ENCODE assay signal across 12 cellular contexts in the genomic region with DNA sequence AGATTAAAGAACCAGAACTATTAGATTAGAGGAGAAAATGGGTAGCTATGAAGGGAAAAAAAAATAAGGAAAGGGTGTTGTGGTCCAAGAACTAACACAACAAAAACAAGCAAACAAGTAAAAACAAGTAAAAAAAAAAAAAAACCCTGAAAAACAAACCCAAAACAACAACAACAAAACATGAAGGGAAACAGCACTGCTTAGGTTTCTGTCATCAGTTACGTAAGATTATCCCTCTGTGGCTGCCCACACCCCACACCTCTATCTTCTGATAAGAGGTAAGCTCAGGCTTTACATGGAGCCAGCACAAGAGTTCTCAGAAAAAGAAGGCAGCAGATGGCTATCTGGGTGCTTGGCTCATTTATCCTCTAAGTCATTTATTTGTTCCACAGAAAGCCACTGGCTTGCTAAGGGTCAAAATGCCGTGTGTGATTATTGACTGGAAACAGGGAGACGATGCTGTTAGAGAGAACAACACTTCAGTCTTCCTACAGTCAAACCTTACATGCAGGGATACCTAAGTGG. TPM values are rescaled to one million over a fixed set of nuclear protein-coding genes. Genes with fewer than 3 reads are reported as not detected.
DNase-seq lines count a peak whose midpoint lies in the region; ATAC-seq lines count a peak whose summit lies in the region.
"Had no signal": no experiment of that assay in that cellular context is flagged by ENCODE, and none has a peak within 500 bp of the region (broad histone marks: within the 10 kb centered on the region; RNA-seq: fewer than 3 reads in every experiment).

No MANE protein-coding gene starts in this region.

- intact Hi-C loops in posterior vena cava (cut with DNase I), result no loop called here

- H3K4me1 Mint-ChIP-seq in T-helper 17 cell, result peaks cover 38% of the 10 kb centered on the region

- DNase-seq in stimulated activated CD4-positive, alpha-beta T cell treated with anti-CD3 and anti-CD28 coated beads, Interleukin-15, amount 100 ng/mL, for 24 hours, result peak; percentile 6
- DNase-seq in stimulated activated CD4-positive, alpha-beta T cell treated with anti-CD3 and anti-CD28 coated beads, Interleukin-4, amount 100 ng/mL, for 1 hour, result no peak
- peak in 2 of 3 donors; percentile 30 to 33 for DNase-seq in T-helper 17 cell
- DNase-seq in cerebellum (ENCODE audit: low spot score), result peak; percentile 73
- DNase-seq in Ammon's horn (ENCODE audit: low spot score), result no peak
- no peak for DNase-seq in posterior vena cava (ENCODE audit: low spot score)
- DNase-seq in NCI-H1436 (lab: John Stamatoyannopoulos, UW), result no peak
- DNase-seq: foreskin keratinocyte, MV-4-11 had no signal

- H3K9me3 ChIP-seq in T-helper 17 cell (ENCODE audit: control insufficient read depth, low read length, poor library complexity, severe bottlenecking), result no peaks in the 10 kb centered on the region

- peak; percentile 98 for ATAC-seq in T-helper 17 cell
- ATAC-seq in GM18868 (IDR thresholded peaks at IDR 0.05; ENCODE audit: unreplicated experiment), result no peak
- ATAC-seq: foreskin keratinocyte, Panc1 had no signal

- H3K27ac Mint-ChIP-seq in T-helper 17 cell, result peak overlapping the region; percentile 99
- H3K27ac Mint-ChIP-seq: memory B cell had no signal

- no peaks in the 10 kb centered on the region for H3K27me3 Mint-ChIP-seq in T-helper 17 cell
- H3K27me3 Mint-ChIP-seq: memory B cell had no signal

- peaks cover 10% of the 10 kb centered on the region for H3K36me3 Mint-ChIP-seq in T-helper 17 cell (ENCODE audit: low read depth)

- H3K4me3 Mint-ChIP-seq in T-helper 17 cell, result peak overlapping the region; percentile 52
- H3K4me3 Mint-ChIP-seq: memory B cell had no signal

RNA-seq across cellular contexts. Expression of a gene that starts 57.5 kb away (rescaled TPM):
- total RNA-seq in T-helper 17 cell (10 to 100 TPM; 58.8 to 79.0 TPM), cerebellum (59.1 TPM), posterior vena cava (10 to 100 TPM; 28.4 to 28.6 TPM)

RNA-seq across cellular contexts. Expression of a gene that starts 57.9 kb away (rescaled TPM):
- 10 to 100 TPM; 23.8 to 26.2 TPM for total RNA-seq in T-helper 17 cell
- total RNA-seq in cerebellum, result 40.7 TPM
- 10 to 100 TPM; 16.6 to 22.6 TPM for total RNA-seq in posterior vena cava

Comparison
In these comparisons a context has a peak if more than half of its experiments do, and no peak if none do; other contexts are left out.
1. DNase-seq: peak in stimulated activated CD4-positive, alpha-beta T cell treated with anti-CD3 and anti-CD28 coated beads, Interleukin-15, amount 100 ng/mL, for 24 hours (single experiment), T-helper 17 cell (2 of 3) and cerebellum (single experiment); none in stimulated activated CD4-positive, alpha-beta T cell treated with anti-CD3 and anti-CD28 coated beads, Interleukin-4, amount 100 ng/mL, for 1 hour (single experiment), Ammon's horn (single experiment), posterior vena cava (single experiment) and NCI-H1436 (single experiment).